In the genomic region with DNA sequence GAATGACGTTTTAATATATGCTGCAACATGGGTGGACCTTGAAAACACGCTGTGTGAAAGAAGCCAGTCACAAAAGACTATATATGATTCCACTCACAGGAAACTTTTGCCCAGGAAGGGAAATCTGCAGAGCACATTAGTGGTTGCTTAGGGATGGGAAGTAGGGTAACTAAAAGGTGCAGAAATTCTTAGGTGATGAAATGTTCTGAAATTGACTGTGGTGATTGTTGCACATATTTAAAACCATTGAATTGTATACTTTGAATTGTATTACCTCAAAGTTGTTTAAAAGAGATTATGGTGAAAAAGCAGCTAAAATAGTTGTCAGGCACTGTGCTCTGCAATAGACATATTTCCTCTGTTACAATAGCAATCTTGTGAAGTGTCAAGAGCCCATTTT, we compare ENCODE assay signal across 11 cellular contexts.
"Had no signal": no experiment of that assay in that cellular context is flagged by ENCODE, and none has a peak within 500 bp of the region (broad histone marks: within the 10 kb centered on the region; RNA-seq: fewer than 3 reads in every experiment).

No MANE protein-coding gene starts in this region.

- H3K27ac ChIP-seq: foreskin keratinocyte, heart left ventricle had no signal

- H3K4me3 ChIP-seq: heart left ventricle, mucosa of descending colon had no signal

- DNase-seq: activated CD4-positive, alpha-beta T cell treated with anti-CD3 and anti-CD28 coated beads, Interleukin-2, amount 10 ng/mL, durations not matched to agents 7 days and 5 days; activated CD4-positive, CD25-positive, alpha-beta regulatory T cell; activated CD8-positive, alpha-beta memory T cell treated with anti-CD3 and anti-CD28 coated beads for 24 hours; activated naive CD4-positive, alpha-beta T cell treated with Interleukin-2 at 50 U/mL for 16 hours; activated naive CD8-positive, alpha-beta T cell treated with anti-CD3 and anti-CD28 coated beads, Interleukin-2, amount 50 U/mL, for 24 hours; heart left ventricle; mucosa of descending colon; naive thymus-derived CD8-positive, alpha-beta T cell; posterior cingulate gyrus; small intestine had no signal

- H3K9me3 ChIP-seq: heart left ventricle, mucosa of descending colon had no signal

- H3K27me3 ChIP-seq: foreskin keratinocyte, heart left ventricle had no signal
